ENCODE assay signal across 7 cellular contexts in the genomic region with DNA sequence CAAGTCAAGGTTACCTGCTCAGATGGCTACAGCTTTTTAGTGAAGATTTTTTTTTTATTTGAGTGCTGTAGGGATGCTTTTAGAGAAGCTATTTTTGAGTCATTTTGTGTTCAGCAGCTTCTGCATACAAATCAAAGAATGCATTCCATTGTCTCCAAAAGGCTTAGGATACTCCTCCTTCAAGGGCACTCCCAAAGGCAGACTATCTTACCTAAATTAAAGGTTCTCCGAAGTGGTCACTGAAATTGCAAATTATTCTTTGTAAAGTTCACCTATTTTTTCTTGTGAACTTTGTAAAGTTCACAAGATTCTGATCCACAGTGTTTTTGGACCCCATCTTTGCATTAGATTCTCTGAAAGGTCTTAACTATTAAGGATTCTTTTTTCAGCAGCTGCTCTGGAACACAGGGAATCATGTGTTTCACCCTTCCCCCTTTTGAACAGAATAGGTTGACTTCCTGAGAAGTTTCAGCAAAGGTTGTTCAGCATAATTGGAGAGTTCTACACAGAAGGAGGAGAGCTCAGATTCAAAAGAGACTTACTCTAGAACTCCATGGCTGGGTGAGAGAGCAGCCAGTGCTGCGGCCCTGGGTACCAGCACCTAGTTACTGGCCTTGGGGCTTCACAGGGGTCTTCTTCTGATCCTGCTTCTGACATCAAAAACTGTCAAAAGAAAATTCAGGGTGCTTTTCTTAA. TPM values are rescaled to one million over a fixed set of nuclear protein-coding genes. Genes with fewer than 3 reads are reported as not detected.
DNase-seq lines count a peak whose midpoint lies in the region; ATAC-seq and TF ChIP-seq lines count a peak whose summit lies in the region.

No MANE protein-coding gene starts in this region.

- H4K20me1 ChIP-seq in PC-3 (ENCODE audit: low read length), result no peaks in the 10 kb centered on the region

- BruUV-seq in PC-3 (replicated peaks; lab: Mats Ljungman, UMichigan), result TSS peak; percentile 95

- WGBS in esophagus, 2 donors, result 44 to 51% methylated on average over 2 of the region's 2 CpGs

- no peaks in the 10 kb centered on the region for H3K27me3 Mint-ChIP-seq in stimulated activated naive CD8-positive, alpha-beta T cell treated with anti-CD3 and anti-CD28 coated beads, Interleukin-15, Interleukin-2, amounts not matched to agents 100 ng/mL and 50 ng/mL, for 24 hours

- no peak for TF ChIP-seq CTCF in PC-3 (conservative IDR thresholded peaks at IDR 0.05; ENCODE audit: low read depth, low read length)

- peaks cover 32% of the 10 kb centered on the region for H3K4me1 ChIP-seq in PC-3 (ENCODE audit: insufficient read depth, low read length)
- H3K4me1 ChIP-seq in esophagus (ENCODE audit: control insufficient read depth in 2 of 2, insufficient read depth in 2 of 2, low read length in 1 of 2), result peaks cover 0 to 4% of the 10 kb centered on the region in 2 donors

- peak overlapping the region; percentile 77 for H3K4me2 ChIP-seq in PC-3 (ENCODE audit: low read length)

- H3K9me3 Mint-ChIP-seq in stimulated activated naive CD8-positive, alpha-beta T cell treated with anti-CD3 and anti-CD28 coated beads, Interleukin-15, Interleukin-2, amounts not matched to agents 100 ng/mL and 50 ng/mL, for 24 hours, result peaks cover 2% of the 10 kb centered on the region

- peaks cover 1% of the 10 kb centered on the region for H3F3A ChIP-seq in PC-3 (ENCODE audit: low read length, unreplicated experiment)

- H3K9me3 ChIP-seq in PC-3 (ENCODE audit: low read length) (peaks cover 10% of the 10 kb centered on the region), esophagus (ENCODE audit: control insufficient read depth in 2 of 2, insufficient read depth in 1 of 2, low read depth in 1 of 2, low read length in 1 of 2) (no peaks in the 10 kb centered on the region)

- H3K36me3 Mint-ChIP-seq in stimulated activated naive CD8-positive, alpha-beta T cell treated with anti-CD3 and anti-CD28 coated beads, Interleukin-15, Interleukin-2, amounts not matched to agents 100 ng/mL and 50 ng/mL, for 24 hours (ENCODE audit: low read depth), result peaks cover 48% of the 10 kb centered on the region

- H3K4me1 Mint-ChIP-seq in stimulated activated naive CD8-positive, alpha-beta T cell treated with anti-CD3 and anti-CD28 coated beads, Interleukin-15, Interleukin-2, amounts not matched to agents 100 ng/mL and 50 ng/mL, for 24 hours (ENCODE audit: low read depth), result peaks cover 33% of the 10 kb centered on the region

- ATAC-seq in GM21619 (IDR thresholded peaks at IDR 0.05; ENCODE audit: unreplicated experiment) (peak; percentile 27), PC-3 (peak; percentile 60), GM18502 (IDR thresholded peaks at IDR 0.05; ENCODE audit: poor library complexity, unreplicated experiment) (no peak)

- peak overlapping the region; percentile 52 for H3K27ac Mint-ChIP-seq in stimulated activated naive CD8-positive, alpha-beta T cell treated with anti-CD3 and anti-CD28 coated beads, Interleukin-15, Interleukin-2, amounts not matched to agents 100 ng/mL and 50 ng/mL, for 24 hours

- peak overlapping the region; percentile 54 for H3K4me3 Mint-ChIP-seq in stimulated activated naive CD8-positive, alpha-beta T cell treated with anti-CD3 and anti-CD28 coated beads, Interleukin-15, Interleukin-2, amounts not matched to agents 100 ng/mL and 50 ng/mL, for 24 hours

- H3K79me2 ChIP-seq in PC-3 (ENCODE audit: low read length), result peaks cover 63% of the 10 kb centered on the region

- H2AFZ ChIP-seq in PC-3 (ENCODE audit: low read length), result no peak overlapping the region; the same call in 1 of the 2 replicates

- H3K9me2 ChIP-seq in PC-3 (replicated peaks; ENCODE audit: low read length), result no peaks in the 10 kb centered on the region

- H3K36me3 ChIP-seq in PC-3 (ENCODE audit: low read depth, low read length) (peaks cover 55% of the 10 kb centered on the region), esophagus (ENCODE audit: control insufficient read depth in 2 of 2, insufficient read depth in 2 of 2, low read length in 1 of 2) (peaks cover 0 to 4% of the 10 kb centered on the region in 2 donors)

- POLR2A ChIA-PET in PC-3 (lab: Charles Lee; ENCODE audit: unreplicated experiment), result interaction anchor here (0.5 to 1.0 kb wide), 4 partner anchors 10 to 13 kb away, joined by 3 to 9 read pairs (median 4); no protein-coding TSS in a partner anchor

- intact Hi-C loops in PC-3 (cut with micrococcal nuclease), result no loop called here

- CTCF ChIA-PET in PC-3 (lab: Charles Lee), result no interaction called here

- peak overlapping the region; percentile 65 for H3K9ac ChIP-seq in PC-3 (ENCODE audit: low read length)

- peak; percentile 41 for DNase-seq in PC-3
- no peak for DNase-seq in effector CD4-positive, alpha-beta T cell
- DNase-seq in central memory CD4-positive, alpha-beta T cell, result no peak

- H3K4me3 ChIP-seq in PC-3 (ENCODE audit: low read length) (peak overlapping the region; percentile 33), esophagus (ENCODE audit: low read depth in 1 of 2, low read length in 2 of 2) (peak overlapping the region in 1 of 2 donors; percentile 31)

- H3K27me3 ChIP-seq in PC-3 (ENCODE audit: low read length) (no peaks in the 10 kb centered on the region), esophagus (ENCODE audit: control insufficient read depth in 1 of 2, insufficient read depth in 2 of 2, low read length in 2 of 2) (no peaks in the 10 kb centered on the region)

- peak overlapping the region; percentile 92 for H3K27ac ChIP-seq in PC-3 (ENCODE audit: low read length)
- H3K27ac ChIP-seq in esophagus (ENCODE audit: low read depth in 2 of 2, low read length in 1 of 2), result peak overlapping the region; percentile 88 to 90

RNA-seq across cellular contexts. Expression of a gene that starts 14.5 kb away (rescaled TPM):
- total RNA-seq in PC-3 (2014; rRNA removed), result 24.2 and 25.1 TPM in 2 replicates
- 10 to 100 TPM; 12.4 to 16.8 TPM for polyA plus RNA-seq in esophagus

RNA-seq across cellular contexts. Expression of a gene that starts 55.4 kb away (rescaled TPM):
- total RNA-seq in PC-3 (2014; rRNA removed), result not detected in 2 replicates
- under 1 TPM; 0.07 to 0.22 TPM for polyA plus RNA-seq in esophagus
